In genomic region chr20:62933966-62934365, GRCh38 we compare ENCODE assay signal across 1 cellular context.
TF ChIP-seq lines count a peak whose summit lies in the region.

No MANE protein-coding gene starts in this region.

TF ChIP-seq in IMR-90, 13 proteins besides CTCF, POLR2A, EP300 and RAD21 (continued from another document):
- TF ChIP-seq SMC3 (IDR thresholded peaks at IDR 0.05; ENCODE audit: low read depth, low read length) (no peak), MXI1 (IDR thresholded peaks at IDR 0.05; ENCODE audit: borderline replicate concordance, low read depth, low read length) (no peak), MAFK (IDR thresholded peaks at IDR 0.05; ENCODE audit: low read depth, low read length) (no peak), USF2 (IDR thresholded peaks at IDR 0.05; ENCODE audit: low read depth, low read length) (no peak), MAZ (IDR thresholded peaks at IDR 0.05; ENCODE audit: borderline replicate concordance, low read depth, low read length) (no peak), CHD1 (IDR thresholded peaks at IDR 0.05; ENCODE audit: low read depth, low read length) (no peak), RCOR1 (IDR thresholded peaks at IDR 0.05; ENCODE audit: insufficient replicate concordance, low read length) (no peak), FOS (IDR thresholded peaks at IDR 0.05; ENCODE audit: low read depth, low read length) (no peak)
